8 cellular contexts compared by ENCODE assay signal in genomic region chr10:121886997-121887622, GRCh38. TPM values are rescaled to one million over a fixed set of nuclear protein-coding genes. Genes with fewer than 3 reads are reported as not detected.
A peak's percentile ranks its signal among the peaks of the same experiment; 100 is the strongest.
DNase-seq lines count a peak whose midpoint lies in the region; ATAC-seq and TF ChIP-seq lines count a peak whose summit lies in the region.

No MANE protein-coding gene starts in this region.

- H3K4me3 ChIP-seq in MG63 (no peak overlapping the region), WI38 (ENCODE audit: low read depth, low read length) (no peak overlapping the region)

- H3K9me3 ChIP-seq in MG63: no peaks in the 10 kb centered on the region

- DNase-seq in C1 segment of cervical spinal cord (lab: John Stamatoyannopoulos, UW) (peak in 8 of 14 donors; percentile 8 to 45 (median 17)), MG63 (peak; percentile 42), caudate nucleus (lab: John Stamatoyannopoulos, UW) (peak in 49 of 61 donors; percentile 3 to 66 (median 26)), kidney tubule cell (ENCODE audit: low spot score) (peak; percentile 66)
- DNase-seq in stimulated activated CD4-positive, alpha-beta T cell treated with anti-CD3 and anti-CD28 coated beads, Interleukin-4, amount 100 ng/mL, for 4 hours: peak; percentile 17 to 40

- H3K27me3 ChIP-seq in MG63: no peaks in the 10 kb centered on the region

- peak; percentile 70 for ATAC-seq in GM19043 (IDR thresholded peaks at IDR 0.05; ENCODE audit: low read depth, unreplicated experiment)
- no peak for ATAC-seq in HG03460 (IDR thresholded peaks at IDR 0.05; ENCODE audit: unreplicated experiment)

- peak; percentile 80 for TF ChIP-seq CTCF in WI38 (IDR thresholded peaks at IDR 0.05; ENCODE audit: low read depth, low read length)

- no peaks in the 10 kb centered on the region for H3K36me3 ChIP-seq in MG63

- H3K27ac ChIP-seq in caudate nucleus (ENCODE audit: low read depth, low read length): no peak overlapping the region

RNA-seq across cellular contexts. Expression of gene ATE1, which starts 40.7 kb away (rescaled TPM):
- 21.5 and 24.7 TPM in 2 replicates for total RNA-seq in MG63 (2014; rRNA removed; shearing (Covaris generic); ENCODE audit: low replicate concordance)
